Comparison of ENCODE assay signal across 23 cellular contexts in genomic region chr19:49462492-49462891, GRCh38. TPM values are rescaled to one million over a fixed set of nuclear protein-coding genes. Genes with fewer than 3 reads are reported as not detected.
"Had no signal": no experiment of that assay in that cellular context is flagged by ENCODE, and none has a peak within 500 bp of the region (broad histone marks: within the 10 kb centered on the region; RNA-seq: fewer than 3 reads in every experiment).

No MANE protein-coding gene starts in this region.

- H3K27ac Mint-ChIP-seq: dendritic cell treated with granulocyte-macrophage colony-stimulating factor and Interleukin-4, amounts not matched to agents 40 ng/mL and 50 ng/mL, for 4 days; effector memory CD8-positive, alpha-beta T cell; memory B cell; mesothelial cell of epicardium had no signal

- DNase-seq: effector memory CD8-positive, alpha-beta T cell; head of caudate nucleus; kidney; left cardiac atrium; left ventricle myocardium inferior; lower lobe of right lung; posterior cingulate gyrus; sigmoid colon; stimulated activated naive CD4-positive, alpha-beta T cell treated with Interleukin-2 at 50 U/mL for 16 hours; upper lobe of right lung had no signal

- H3K79me2 ChIP-seq: hepatocyte had no signal

- H3K9me3 Mint-ChIP-seq: dendritic cell treated with granulocyte-macrophage colony-stimulating factor and Interleukin-4, amounts not matched to agents 40 ng/mL and 50 ng/mL, for 4 days; effector memory CD8-positive, alpha-beta T cell; memory B cell; mesothelial cell of epicardium had no signal

- H3K4me1 Mint-ChIP-seq: memory B cell, mesothelial cell of epicardium had no signal

- H2AFZ ChIP-seq: hepatocyte had no signal

- H3K4me2 ChIP-seq: hepatocyte had no signal

- H3K27ac ChIP-seq: epithelial cell of prostate, esophagus muscularis mucosa, hepatocyte, left ventricle myocardium inferior, lower lobe of right lung, neutrophil, sigmoid colon, skin epidermis, tibial nerve, upper lobe of right lung, vagina had no signal

- ATAC-seq: effector memory CD8-positive, alpha-beta T cell; left cardiac atrium; lower lobe of right lung; upper lobe of right lung had no signal

- H3K9me3 ChIP-seq: esophagus muscularis mucosa, left ventricle myocardium inferior, lower lobe of right lung, neutrophil, sigmoid colon, tibial nerve, upper lobe of right lung, vagina had no signal

- H3K4me3 Mint-ChIP-seq: dendritic cell treated with granulocyte-macrophage colony-stimulating factor and Interleukin-4, amounts not matched to agents 40 ng/mL and 50 ng/mL, for 4 days; effector memory CD8-positive, alpha-beta T cell; memory B cell; mesothelial cell of epicardium had no signal

- H3K4me1 ChIP-seq: sigmoid colon had no signal

- H3K27me3 ChIP-seq: esophagus muscularis mucosa, hepatocyte, neutrophil, sigmoid colon, tibial nerve, upper lobe of right lung, vagina had no signal

- H3K27me3 Mint-ChIP-seq: dendritic cell treated with granulocyte-macrophage colony-stimulating factor and Interleukin-4, amounts not matched to agents 40 ng/mL and 50 ng/mL, for 4 days; effector memory CD8-positive, alpha-beta T cell; memory B cell had no signal

- H3K4me3 ChIP-seq: esophagus muscularis mucosa, hepatocyte, left ventricle myocardium inferior, lower lobe of right lung, sigmoid colon, skin epidermis, tibial nerve, upper lobe of right lung, vagina had no signal

RNA-seq across cellular contexts. Expression of gene FLT3LG, which starts 11.5 kb away (rescaled TPM):
- polyA plus RNA-seq: neural cell had no signal

RNA-seq across cellular contexts. Expression of gene SLC17A7, which starts 21.2 kb away (rescaled TPM):
- total RNA-seq: fibroblast of villous mesenchyme, pulmonary artery endothelial cell had no signal
